In the genomic region with DNA sequence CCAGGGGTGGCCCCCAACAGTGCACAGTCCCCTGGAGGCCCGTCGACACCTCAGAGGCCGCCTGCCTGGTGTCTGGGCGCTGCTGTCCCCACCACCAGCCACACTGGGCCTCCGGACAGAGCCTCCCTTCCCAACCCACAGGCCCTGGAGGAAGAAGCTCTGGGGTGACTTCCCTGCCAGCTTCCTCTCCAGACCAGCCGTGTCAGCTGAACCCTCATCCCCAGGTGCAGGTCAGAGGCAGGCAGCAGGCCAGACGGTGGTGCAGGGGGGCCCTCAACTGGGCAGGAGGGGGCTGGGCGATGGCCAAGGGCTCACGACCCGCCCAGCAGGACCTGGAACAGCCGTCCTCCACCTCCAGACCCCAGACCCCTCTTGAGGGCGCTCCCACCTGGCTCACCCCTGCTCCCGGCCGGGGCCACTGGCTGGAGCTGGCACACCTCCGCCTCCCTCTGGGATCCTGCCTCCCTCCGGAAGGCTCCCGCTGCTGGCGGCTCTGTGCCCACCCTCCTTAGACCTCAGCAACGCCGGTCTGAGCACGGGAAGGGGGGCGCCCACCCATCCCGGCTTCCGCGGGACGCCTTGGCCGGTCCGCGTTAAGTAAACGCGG, we compare ENCODE assay signal across 10 cellular contexts. TPM values are rescaled to one million over a fixed set of nuclear protein-coding genes. Genes with fewer than 3 reads are reported as not detected.
DNase-seq lines count a peak whose midpoint lies in the region; ATAC-seq and TF ChIP-seq lines count a peak whose summit lies in the region.
"Had no signal": no experiment of that assay in that cellular context is flagged by ENCODE, and none has a peak within 500 bp of the region (broad histone marks: within the 10 kb centered on the region; RNA-seq: fewer than 3 reads in every experiment).

No MANE protein-coding gene starts in this region.

- H3K27me3 ChIP-seq in Caco-2 (replicated peaks; ENCODE audit: control insufficient read depth, insufficient read depth, low read length) (no peaks in the 10 kb centered on the region), neuronal stem cell (ENCODE audit: control insufficient read depth in 3 of 3, insufficient read depth in 3 of 3, low read depth in 1 of 3, low read length in 3 of 3) (peaks cover 0 to 42% (median 23%) of the 10 kb centered on the region in 3 experiments)

- CTCF ChIA-PET in Caco-2 (lab: Charles Lee): no interaction called here

- peak overlapping the region; percentile 17 for H4K8ac ChIP-seq in neuronal stem cell (ENCODE audit: low read depth, low read length)

- H2AFZ ChIP-seq in neuronal stem cell (ENCODE audit: low read length): no peak overlapping the region

- peaks cover 3% of the 10 kb centered on the region for H3K79me1 ChIP-seq in neuronal stem cell (ENCODE audit: low read depth, low read length)

- peak overlapping the region; percentile 89 for H3K23ac ChIP-seq in neuronal stem cell (ENCODE audit: low read depth, low read length, poor library complexity)

- no peak for ATAC-seq in HG02798 (IDR thresholded peaks at IDR 0.05; ENCODE audit: poor library complexity, unreplicated experiment)

- H3K9me3 ChIP-seq in Caco-2: no peaks in the 10 kb centered on the region
- no peaks in the 10 kb centered on the region for H3K9me3 ChIP-seq in neuronal stem cell (replicated peaks in 1 of 2; ENCODE audit: control insufficient read depth in 2 of 2, insufficient read depth in 1 of 2, low read depth in 1 of 2, low read length in 2 of 2)

- no peaks in the 10 kb centered on the region for H3K27me3 Mint-ChIP-seq in Caco-2 (ENCODE audit: insufficient read depth, unreplicated experiment)
- H3K27me3 Mint-ChIP-seq in dendritic cell treated with granulocyte-macrophage colony-stimulating factor and Interleukin-4, amounts not matched to agents 40 ng/mL and 50 ng/mL, for 4 days: peaks cover 73% of the 10 kb centered on the region

- H3K27ac Mint-ChIP-seq in Caco-2 (ENCODE audit: unreplicated experiment): no peak overlapping the region
- no peak overlapping the region for H3K27ac Mint-ChIP-seq in dendritic cell treated with granulocyte-macrophage colony-stimulating factor and Interleukin-4, amounts not matched to agents 40 ng/mL and 50 ng/mL, for 4 days

- peak overlapping the region; percentile 17; the same call in 1 of the 2 replicates for H3K4me3 ChIP-seq in Caco-2 (ENCODE audit: low read depth, low read length)
- peak overlapping the region; percentile 13; the same call in 1 of the 2 replicates for H3K4me3 ChIP-seq in LNCaP clone FGC (ENCODE audit: low read depth, low read length)
- H3K4me3 ChIP-seq in neuronal stem cell (ENCODE audit: low read length in 2 of 2): peak overlapping the region in 1 of 2 donors; percentile 60

- peak overlapping the region; percentile 18 for H2BK120ac ChIP-seq in neuronal stem cell (ENCODE audit: low read depth, low read length)

- no peak overlapping the region for H3K4me3 Mint-ChIP-seq in Caco-2 (ENCODE audit: unreplicated experiment)
- H3K4me3 Mint-ChIP-seq in dendritic cell treated with granulocyte-macrophage colony-stimulating factor and Interleukin-4, amounts not matched to agents 40 ng/mL and 50 ng/mL, for 4 days: peak overlapping the region; percentile 56

- H2BK15ac ChIP-seq in neuronal stem cell (ENCODE audit: low read length): peak overlapping the region; percentile 64

- H3K27ac ChIP-seq in neuronal stem cell (replicated peaks; ENCODE audit: low read length): no peak overlapping the region

- no peak overlapping the region for H4K91ac ChIP-seq in neuronal stem cell (ENCODE audit: low read depth, low read length, poor library complexity)

- peak overlapping the region; percentile 96 for H2AK5ac ChIP-seq in neuronal stem cell (ENCODE audit: low read depth, low read length)

- POLR2A ChIA-PET in Caco-2 (lab: Charles Lee): no interaction called here

- no peaks in the 10 kb centered on the region for H3K4me1 Mint-ChIP-seq in Caco-2 (ENCODE audit: low read depth, unreplicated experiment)
- peaks cover 44% of the 10 kb centered on the region for H3K4me1 Mint-ChIP-seq in dendritic cell treated with granulocyte-macrophage colony-stimulating factor and Interleukin-4, amounts not matched to agents 40 ng/mL and 50 ng/mL, for 4 days (ENCODE audit: low read depth)

- H3K36me3 Mint-ChIP-seq in Caco-2 (ENCODE audit: insufficient read depth, unreplicated experiment): no peaks in the 10 kb centered on the region
- peaks cover 1% of the 10 kb centered on the region for H3K36me3 Mint-ChIP-seq in dendritic cell treated with granulocyte-macrophage colony-stimulating factor and Interleukin-4, amounts not matched to agents 40 ng/mL and 50 ng/mL, for 4 days (ENCODE audit: low read depth)

- TF ChIP-seq CTCF in Caco-2 (IDR thresholded peaks at IDR 0.05; ENCODE audit: insufficient read depth in 1 of 2, low read depth in 1 of 2, low read length in 1 of 2, severe bottlenecking in 1 of 2, unreplicated experiment in 1 of 2) (no peak), LNCaP clone FGC (IDR thresholded peaks at IDR 0.05; ENCODE audit: control insufficient read depth, extremely low read depth, insufficient read depth) (no peak)

- WGBS in neuronal stem cell (ENCODE audit: extremely low coverage in 2 of 2, insufficient read length in 2 of 2, insufficient replicate concordance in 1 of 2), 2 donors: no CpG with 5 or more reads among the region's 31 CpGs

- H3K9ac ChIP-seq in neuronal stem cell (ENCODE audit: low read depth, low read length, poor library complexity): peak overlapping the region; percentile 60

- peak overlapping the region; percentile 73 for H3K4me2 ChIP-seq in neuronal stem cell (ENCODE audit: insufficient read depth, low read length, poor library complexity, severe bottlenecking)

- BruUV-seq in Caco-2 (replicated peaks; lab: Mats Ljungman, UMichigan): no TSS peak

- H3K14ac ChIP-seq in neuronal stem cell (ENCODE audit: low read length): peak overlapping the region; percentile 47

- no peak overlapping the region for H3K4ac ChIP-seq in neuronal stem cell (ENCODE audit: low read length)

- intact Hi-C loops in Caco-2 (cut with micrococcal nuclease; ENCODE audit: unreplicated experiment): no loop called here
- intact Hi-C loops in dendritic cell treated with granulocyte-macrophage colony-stimulating factor and Interleukin-4, amounts not matched to agents 40 ng/mL and 50 ng/mL, for 4 days (cut with micrococcal nuclease): no loop called here

- H3K9me3 Mint-ChIP-seq in Caco-2 (ENCODE audit: unreplicated experiment): no peaks in the 10 kb centered on the region
- no peaks in the 10 kb centered on the region for H3K9me3 Mint-ChIP-seq in dendritic cell treated with granulocyte-macrophage colony-stimulating factor and Interleukin-4, amounts not matched to agents 40 ng/mL and 50 ng/mL, for 4 days

- H3K18ac ChIP-seq in neuronal stem cell (ENCODE audit: low read length): peak overlapping the region; percentile 91

- no peaks in the 10 kb centered on the region for H3K36me3 ChIP-seq in Caco-2 (ENCODE audit: control insufficient read depth, insufficient read depth, low read length)
- H3K36me3 ChIP-seq in neuronal stem cell (replicated peaks in 1 of 2; ENCODE audit: control insufficient read depth in 2 of 2, insufficient read depth in 2 of 2, low read length in 2 of 2): no peaks in the 10 kb centered on the region

- peak overlapping the region; percentile 66 for H2BK5ac ChIP-seq in neuronal stem cell (ENCODE audit: low read length)

- no peaks in the 10 kb centered on the region for H3K4me1 ChIP-seq in Caco-2
- peaks cover 5 to 9% of the 10 kb centered on the region in 2 donors for H3K4me1 ChIP-seq in neuronal stem cell (ENCODE audit: control insufficient read depth in 2 of 2, insufficient read depth in 1 of 2, low read depth in 1 of 2, low read length in 2 of 2)

- H2BK12ac ChIP-seq in neuronal stem cell (ENCODE audit: low read length): no peak overlapping the region

- DNase-seq in Caco-2: no peak
- DNase-seq in LNCaP clone FGC (ENCODE audit: low read depth): no peak
- no peak for DNase-seq in neuronal stem cell (ENCODE audit: low spot score)
- DNase-seq in C1 segment of cervical spinal cord (lab: John Stamatoyannopoulos, UW): no peak
- no peak for DNase-seq in AG20443 (ENCODE audit: low spot score)
- DNase-seq in AG08396 (ENCODE audit: low spot score): no peak
- DNase-seq: effector CD8-positive, alpha-beta T cell; NCI-H1694 treated with DMSO at 0.1 percent for 48 hours had no signal

RNA-seq across cellular contexts. Expression of gene TNFRSF18, which starts 0.5 kb away (rescaled TPM):
- not detected in 2 replicates for total RNA-seq in Caco-2 (2022)
- 0.21 TPM for polyA plus RNA-seq in neuronal stem cell (2013, experiment 1 of 2)
- 0.36 TPM for polyA plus RNA-seq in neuronal stem cell (2013, experiment 2 of 2)

RNA-seq across cellular contexts. Expression of gene TNFRSF4, which starts 8.1 kb away (rescaled TPM):
- total RNA-seq in Caco-2 (2022): not detected in 2 replicates
- polyA plus RNA-seq in neuronal stem cell (2013, experiment 1 of 2): 0.06 TPM
- 0.08 TPM for polyA plus RNA-seq in neuronal stem cell (2013, experiment 2 of 2)

RNA-seq across cellular contexts. Expression of gene SDF4, which starts 25.9 kb away (rescaled TPM):
- 138 and 140 TPM in 2 replicates for total RNA-seq in Caco-2 (2022)
- polyA plus RNA-seq in neuronal stem cell (2013, experiment 1 of 2): 62.8 TPM
- 64.4 TPM for polyA plus RNA-seq in neuronal stem cell (2013, experiment 2 of 2)

RNA-seq across cellular contexts. Expression of gene B3GALT6, which starts 26.2 kb away (rescaled TPM):
- total RNA-seq in Caco-2 (2022): 24.8 and 25.3 TPM in 2 replicates
- polyA plus RNA-seq in neuronal stem cell (2013, experiment 1 of 2): 24.2 TPM
- 23.9 TPM for polyA plus RNA-seq in neuronal stem cell (2013, experiment 2 of 2)

RNA-seq across cellular contexts. Expression of gene TTLL10, which starts 32.2 kb away (rescaled TPM):
- 0.29 and 1.2 TPM in 2 replicates for total RNA-seq in Caco-2 (2022)
- 1.3 TPM for polyA plus RNA-seq in neuronal stem cell (2013, experiment 1 of 2)
- 1.3 TPM for polyA plus RNA-seq in neuronal stem cell (2013, experiment 2 of 2)
